7 cellular contexts compared by ENCODE assay signal in genomic region chrX:37745354-37745753, GRCh38. TPM values are rescaled to one million over a fixed set of nuclear protein-coding genes. Genes with fewer than 3 reads are reported as not detected.
DNase-seq lines count a peak whose midpoint lies in the region; ATAC-seq and TF ChIP-seq lines count a peak whose summit lies in the region.

No MANE protein-coding gene starts in this region.

- H3K79me2 ChIP-seq in mammary epithelial cell (ENCODE audit: insufficient read depth, low read length) = no peaks in the 10 kb centered on the region

- TF ChIP-seq POLR2A in GM18505 (IDR thresholded peaks at IDR 0.05; ENCODE audit: borderline replicate concordance, extremely low read depth, insufficient read depth, insufficient read length) = no peak

- H3K9me3 ChIP-seq in WERI-Rb-1 (ENCODE audit: severe bottlenecking) (no peaks in the 10 kb centered on the region), mammary epithelial cell (replicated peaks; ENCODE audit: insufficient read depth, low read length) (no peaks in the 10 kb centered on the region)

- no peak overlapping the region for H3K9ac ChIP-seq in mammary epithelial cell (ENCODE audit: insufficient read depth, low read length)

- WGBS in mammary epithelial cell (ENCODE audit: low coverage, missing lambda C conversion rate) = 14% methylated on average over 3 of the region's 3 CpGs

- H3K4me3 ChIP-seq in WERI-Rb-1 (ENCODE audit: low read depth, low read length) (no peak overlapping the region), mammary epithelial cell (replicated peaks in 1 of 3; ENCODE audit: insufficient read depth in 1 of 3, low read depth in 2 of 3, low read length in 3 of 3) (no peak overlapping the region)

- CTCF ChIA-PET in mammary epithelial cell (lab: Charles Lee; ENCODE audit: low non-redundant PET) = interaction anchor here (0.6 to 0.7 kb wide), 4 partner anchors 80 to 577 kb away, joined by 3 to 15 read pairs (median 5); no protein-coding TSS in a partner anchor

- no peaks in the 10 kb centered on the region for H4K20me1 ChIP-seq in mammary epithelial cell (ENCODE audit: insufficient read depth, low read length)

- no peaks in the 10 kb centered on the region for H3K36me3 ChIP-seq in WERI-Rb-1
- H3K36me3 ChIP-seq in mammary epithelial cell (ENCODE audit: insufficient read depth, low read length) = no peaks in the 10 kb centered on the region

- no peak overlapping the region for H2AFZ ChIP-seq in mammary epithelial cell (ENCODE audit: low read depth, low read length)

- dilution Hi-C loops in mammary epithelial cell (cut with HindIII; ENCODE audit: low sequenced_read_pairs) = no loop called here

- peak; percentile 77 for TF ChIP-seq CTCF in WERI-Rb-1 (IDR thresholded peaks at IDR 0.05; ENCODE audit: low read depth, low read length)
- peak; percentile 90 to 94 for TF ChIP-seq CTCF in mammary epithelial cell (conservative IDR thresholded peaks at IDR 0.05 in 1 of 2, IDR thresholded peaks at IDR 0.05 in 1 of 2; ENCODE audit: extremely low read depth in 1 of 2, insufficient read depth in 1 of 2, low read depth in 1 of 2, low read length in 2 of 2)

- H3K27ac ChIP-seq in WERI-Rb-1 (no peak overlapping the region), mammary epithelial cell (ENCODE audit: insufficient read depth, low read depth, low read length) (no peak overlapping the region)

- peak; percentile 53 for DNase-seq in NCI-H2107 treated with DMSO at 0.1 percent for 48 hours (lab: John Stamatoyannopoulos, UW; ENCODE audit: unreplicated experiment)
- peak; percentile 70 for DNase-seq in WERI-Rb-1
- peak; percentile 51 for DNase-seq in mammary epithelial cell
- DNase-seq in islet precursor cell = peak; percentile 70
- DNase-seq in stimulated activated CD4-positive, alpha-beta T cell treated with anti-CD3 and anti-CD28 coated beads, Interleukin-1b, Interleukin-23, amount 100 ng/mL, for 48 hours = peak; percentile 65

- no peak overlapping the region for H3K4me2 ChIP-seq in mammary epithelial cell (ENCODE audit: insufficient read depth, low read depth, low read length)

- in situ Hi-C loops in mammary epithelial cell (cut with MboI; ENCODE audit: low sequenced_read_pairs in 2 of 2) = loop anchor here in 1 of 2 donors (10.0 kb wide), 1 partner anchor 429 kb away; no protein-coding TSS in a partner anchor

- no TSS peak for BruUV-seq in mammary epithelial cell (replicated peaks; lab: Mats Ljungman, UMichigan)

- peaks cover 4% of the 10 kb centered on the region for H3K27me3 ChIP-seq in WERI-Rb-1 (ENCODE audit: insufficient read depth, low read depth, severe bottlenecking)
- no peaks in the 10 kb centered on the region for H3K27me3 ChIP-seq in mammary epithelial cell (ENCODE audit: insufficient read depth, low read length)

- no peaks in the 10 kb centered on the region for H3K4me1 ChIP-seq in mammary epithelial cell (ENCODE audit: insufficient read depth, low read length)

- intact Hi-C loops in mammary epithelial cell (cut with micrococcal nuclease) = loop anchor here (1.0 kb wide), 4 partner anchors 80 to 430 kb away; no protein-coding TSS in a partner anchor

- ATAC-seq in GM18505 (IDR thresholded peaks at IDR 0.05; ENCODE audit: unreplicated experiment) (peak; percentile 59), HG02943 (IDR thresholded peaks at IDR 0.05; ENCODE audit: low read depth, unreplicated experiment) (peak; percentile 63)

RNA-seq across cellular contexts. Expression of gene CYBB, which starts 34.5 kb away (rescaled TPM):
- total RNA-seq in mammary epithelial cell = under 1 TPM in 1 of 2 donors, not detected in 1; under 0.01 TPM
- 0.05 TPM for polyA plus RNA-seq in mammary epithelial cell
- not detected for polyA minus RNA-seq in mammary epithelial cell

RNA-seq across cellular contexts. Expression of gene XK, which starts 59.8 kb away (rescaled TPM):
- total RNA-seq in mammary epithelial cell = under 1 TPM; 0.35 to 0.50 TPM
- polyA plus RNA-seq in mammary epithelial cell = 0.26 TPM
- polyA minus RNA-seq in mammary epithelial cell = 0.72 TPM
